In genomic region chr19:42198676-42199439, GRCh38 we compare ENCODE assay signal across 1 cellular context.
TF ChIP-seq lines count a peak whose summit lies in the region.

No MANE protein-coding gene starts in this region.

TF ChIP-seq in H1, 55 proteins besides CTCF, POLR2A, EP300 and RAD21 (continued from another document):
- TF ChIP-seq ZNF274 (IDR thresholded peaks at IDR 0.05; ENCODE audit: borderline replicate concordance, extremely low read depth, low read length) (no peak), CREB1 (IDR thresholded peaks at IDR 0.05) (no peak), SIN3A (conservative IDR thresholded peaks at IDR 0.05 in 1 of 2, IDR thresholded peaks at IDR 0.05 in 1 of 2; ENCODE audit: low read depth in 1 of 2, low read length in 2 of 2) (no peak), NRF1 (IDR thresholded peaks at IDR 0.05; ENCODE audit: low read depth, low read length) (no peak), SAP30 (IDR thresholded peaks at IDR 0.05; ENCODE audit: insufficient read depth, insufficient replicate concordance, low read length) (no peak), CHD1 (IDR thresholded peaks at IDR 0.05; ENCODE audit: low read depth, low read length) (no peak), RBBP5 (IDR thresholded peaks at IDR 0.05; ENCODE audit: borderline replicate concordance, low read depth, low read length) (no peak), BCL11A (IDR thresholded peaks at IDR 0.05; ENCODE audit: low read depth in 2 of 2, low read length in 2 of 2) (no peak), CBX8 (IDR thresholded peaks at IDR 0.05; ENCODE audit: borderline replicate concordance, low read depth, low read length) (no peak), SP1 (IDR thresholded peaks at IDR 0.05; ENCODE audit: low read depth, low read length) (no peak), BRCA1 (IDR thresholded peaks at IDR 0.05; ENCODE audit: low read depth, low read length) (no peak), NANOG (IDR thresholded peaks at IDR 0.05; ENCODE audit: insufficient read depth, low read depth, low read length, poor library complexity, severe bottlenecking) (no peak), EZH2 (IDR thresholded peaks at IDR 0.05; ENCODE audit: low read depth, low read length, severe bottlenecking) (no peak), PHF8 (conservative IDR thresholded peaks at IDR 0.05; ENCODE audit: low read depth, low read length) (no peak), ASH2L (IDR thresholded peaks at IDR 0.05; ENCODE audit: low read length) (no peak), USF2 (IDR thresholded peaks at IDR 0.05; ENCODE audit: low read length) (no peak), TBP (IDR thresholded peaks at IDR 0.05; ENCODE audit: low read depth, low read length) (no peak), ATF2 (IDR thresholded peaks at IDR 0.05; ENCODE audit: low read length) (no peak), TEAD4 (IDR thresholded peaks at IDR 0.05; ENCODE audit: low read depth, low read length) (no peak)
